Comparison of ENCODE assay signal across 9 cellular contexts in the genomic region with DNA sequence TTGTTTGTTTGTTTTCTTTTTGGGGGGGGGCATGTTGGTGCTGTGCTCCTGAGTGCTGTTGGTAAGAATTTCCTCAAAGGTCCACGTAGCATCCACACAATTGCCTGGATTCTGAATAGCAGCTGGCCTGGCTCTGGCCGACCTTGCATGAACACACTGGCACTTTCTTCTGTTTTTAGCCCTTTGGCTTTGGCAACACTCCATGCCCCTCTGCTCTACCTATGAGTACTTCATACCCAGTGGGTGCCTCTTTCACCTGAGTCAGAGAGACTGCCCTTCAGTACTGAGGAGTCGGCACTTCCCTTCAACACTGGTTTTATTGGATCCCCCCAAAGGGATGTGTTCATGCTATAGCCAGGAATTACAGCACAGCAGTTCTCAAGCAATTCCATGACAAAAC. TPM values are rescaled to one million over a fixed set of nuclear protein-coding genes. Genes with fewer than 3 reads are reported as not detected.
"Had no signal": no experiment of that assay in that cellular context is flagged by ENCODE, and none has a peak within 500 bp of the region (broad histone marks: within the 10 kb centered on the region; RNA-seq: fewer than 3 reads in every experiment).

No MANE protein-coding gene starts in this region.

- H3K9me3 Mint-ChIP-seq: HFFc6 had no signal

- H3K36me3 Mint-ChIP-seq: IgD-negative memory B cell had no signal

- DNase-seq: GOT3, H7, HFFc6, KG1 had no signal

- H3K27ac Mint-ChIP-seq: HFFc6, IgD-negative memory B cell had no signal

- ATAC-seq: HCT116 had no signal

- H3K36me3 ChIP-seq: HAP-1 had no signal

- H3K4me1 Mint-ChIP-seq: IgD-negative memory B cell had no signal

- H3K9me3 ChIP-seq: HAP-1 had no signal

- H3K4me1 ChIP-seq: HAP-1 had no signal

- H3K4me3 Mint-ChIP-seq: HFFc6, IgD-negative memory B cell had no signal

- H3K4me3 ChIP-seq: HAP-1 had no signal

RNA-seq across cellular contexts. Expression of a gene that starts 7.2 kb away (rescaled TPM):
- total RNA-seq: H4, H7, HFFc6, HT-29 had no signal
